Comparison of ENCODE assay signal across 8 cellular contexts in the genomic region with DNA sequence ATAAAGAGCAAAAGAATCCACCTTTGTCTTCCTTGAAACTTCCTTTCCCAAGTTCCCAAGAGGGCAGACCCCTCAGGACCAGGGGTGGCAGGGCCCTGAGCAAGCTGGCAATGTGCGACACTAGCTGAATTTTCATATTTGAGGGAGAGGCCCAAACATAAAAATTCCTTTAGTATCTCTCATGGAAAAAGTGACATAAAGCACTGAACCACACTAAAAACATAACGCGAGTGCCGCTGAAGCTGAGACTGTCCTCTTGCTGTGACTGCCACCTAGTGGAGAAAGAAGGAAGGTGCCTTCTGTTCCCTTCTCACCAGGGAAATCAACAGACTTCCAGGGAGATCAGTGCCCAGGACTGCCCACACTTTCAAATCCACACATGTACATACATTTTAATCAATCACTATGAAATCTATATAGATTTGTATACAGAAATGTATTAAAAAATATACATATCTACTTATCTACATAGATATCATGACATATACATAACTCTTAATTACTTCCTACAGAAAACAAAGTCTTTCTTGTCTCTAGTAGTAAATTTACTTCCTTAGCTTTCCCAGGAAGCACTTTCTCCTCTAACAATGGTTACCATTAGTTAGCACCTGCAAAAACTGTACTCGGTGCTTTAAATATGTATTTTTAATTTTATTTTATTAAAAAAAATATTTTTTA. TPM values are rescaled to one million over a fixed set of nuclear protein-coding genes. Genes with fewer than 3 reads are reported as not detected.
DNase-seq lines count a peak whose midpoint lies in the region; ATAC-seq and TF ChIP-seq lines count a peak whose summit lies in the region.

No MANE protein-coding gene starts in this region.

- no peak overlapping the region for H3K4me3 ChIP-seq in AG09309 (ENCODE audit: control insufficient read depth, low read depth, low read length)
- H3K4me3 ChIP-seq in heart left ventricle, result peak overlapping the region in 4 of 12 donors; percentile 39 to 48 (median 40)
- H3K4me3 ChIP-seq in upper lobe of left lung, result no peak overlapping the region

- H3K27ac Mint-ChIP-seq in T-cell (peak overlapping the region in 1 of 2 donors; percentile 36), progenitor cell of endocrine pancreas (peak overlapping the region; percentile 84)

- no peak overlapping the region for H3K4me3 Mint-ChIP-seq in T-cell
- no peak overlapping the region for H3K4me3 Mint-ChIP-seq in progenitor cell of endocrine pancreas (ENCODE audit: low read depth)

- TF ChIP-seq EP300 in upper lobe of left lung (IDR thresholded peaks at IDR 0.05), result no peak

- TF ChIP-seq POLR2A in heart left ventricle (IDR thresholded peaks at IDR 0.05) (no peak), upper lobe of left lung (IDR thresholded peaks at IDR 0.05) (no peak)

- WGBS in adipose tissue, 3 donors, result 6 to 8% (median 7%) methylated on average over 5 of the region's 5 CpGs
- WGBS in heart left ventricle, 4 donors, result 4 to 5% (median 4%) methylated on average over 5 of the region's 5 CpGs
- 9 to 10% methylated on average over 5 of the region's 5 CpGs for WGBS in upper lobe of left lung, 2 donors

- intact Hi-C loops in heart left ventricle (cut with DNase I), result loop anchor here (1.0 to 10.0 kb wide), 19 partner anchors 49 to 291 kb away; a partner anchor contains a TSS

- DNase-seq in AG09309 (ENCODE audit: low read depth) (peak; percentile 88), GM19240 (ENCODE audit: insufficient read length, low spot score) (peak; percentile 82), NCI-H1417 treated with DMSO at 0.1 percent for 48 hours (lab: John Stamatoyannopoulos, UW) (peak; percentile 61), T-cell (peak; percentile 22 to 70 (median 52)), heart left ventricle (peak in 4 of 5 donors; percentile 78 to 82 (median 81)), progenitor cell of endocrine pancreas (ENCODE audit: low spot score, unreplicated experiment) (peak; percentile 56), upper lobe of left lung (peak in 1 of 2 donors; percentile 84)

- peak; percentile 86 to 92 (median 89) for ATAC-seq in T-cell (replicated peaks in 1 of 4)
- ATAC-seq in heart left ventricle, result peak; percentile 69 to 79 (median 72)
- ATAC-seq in upper lobe of left lung (ENCODE audit: low FRiP score in 2 of 2), result peak; percentile 86 to 88

- H3K27me3 Mint-ChIP-seq in T-cell, result no peaks in the 10 kb centered on the region
- no peaks in the 10 kb centered on the region for H3K27me3 Mint-ChIP-seq in progenitor cell of endocrine pancreas

- H3K27me3 ChIP-seq in heart left ventricle (no peaks in the 10 kb centered on the region), upper lobe of left lung (no peaks in the 10 kb centered on the region)

- H3K27ac ChIP-seq in adipose tissue (ENCODE audit: low read depth, low read length) (peak overlapping the region; percentile 70), heart left ventricle (peak overlapping the region; percentile 65 to 96 (median 88)), upper lobe of left lung (peak overlapping the region; percentile 68 to 78 (median 72))

- POLR2A ChIA-PET in T-cell (lab: Charles Lee), result interaction anchor here (0.5 to 1.2 kb wide), 4 partner anchors 133 to 1714 kb away, joined by 3 to 5 read pairs (median 4); no protein-coding TSS in a partner anchor

- peak; percentile 90 for TF ChIP-seq CTCF in AG09309 (IDR thresholded peaks at IDR 0.05; ENCODE audit: control insufficient read depth, insufficient read depth, low read depth, low read length, missing control alignments)
- TF ChIP-seq CTCF in heart left ventricle (IDR thresholded peaks at IDR 0.05), result peak; percentile 87 to 99 (median 97)
- peak; percentile 97 for TF ChIP-seq CTCF in progenitor cell of endocrine pancreas (IDR thresholded peaks at IDR 0.05; ENCODE audit: unreplicated experiment)
- peak; percentile 88 to 93 (median 91) for TF ChIP-seq CTCF in upper lobe of left lung (IDR thresholded peaks at IDR 0.05)

- H3K36me3 Mint-ChIP-seq in T-cell (peaks cover 40% of the 10 kb centered on the region), progenitor cell of endocrine pancreas (ENCODE audit: insufficient read depth) (peaks cover 15% of the 10 kb centered on the region)

- H3K36me3 ChIP-seq in heart left ventricle, result peaks cover 3 to 90% (median 70%) of the 10 kb centered on the region in 9 donors
- H3K36me3 ChIP-seq in upper lobe of left lung, result peaks cover 17 to 91% (median 55%) of the 10 kb centered on the region in 4 donors

- H3K4me1 ChIP-seq in heart left ventricle, result peaks cover 10 to 88% (median 59%) of the 10 kb centered on the region in 12 donors
- peaks cover 9 to 29% (median 22%) of the 10 kb centered on the region in 4 donors for H3K4me1 ChIP-seq in upper lobe of left lung

- H3K9me3 ChIP-seq in heart left ventricle, result no peaks in the 10 kb centered on the region
- no peaks in the 10 kb centered on the region for H3K9me3 ChIP-seq in upper lobe of left lung

- CTCF ChIA-PET in T-cell (lab: Charles Lee), result interaction anchor here (0.6 to 6.2 kb wide), 30 partner anchors 8 to 274 kb away, joined by 3 to 99 read pairs (median 4); a partner anchor contains a TSS

- no peaks in the 10 kb centered on the region for H3K9me3 Mint-ChIP-seq in T-cell
- no peaks in the 10 kb centered on the region for H3K9me3 Mint-ChIP-seq in progenitor cell of endocrine pancreas (ENCODE audit: low read depth)

- H3K4me1 Mint-ChIP-seq in T-cell (peaks cover 4% of the 10 kb centered on the region in 3 donors), progenitor cell of endocrine pancreas (ENCODE audit: low read depth) (peaks cover 5% of the 10 kb centered on the region)

RNA-seq across cellular contexts. Expression of a gene that starts 53.8 kb away (rescaled TPM):
- 10 to 100 TPM; 21.8 to 40.1 (median 35.0) TPM for total RNA-seq in T-cell
- polyA plus RNA-seq in adipose tissue, result 10 to 100 TPM in 1 of 3 donors, 1 to 10 TPM in 2; 2.8 to 11.2 (median 9.4) TPM
- total RNA-seq in heart left ventricle, result 10 to 100 TPM; 20.2 to 45.8 (median 34.3) TPM
- 10 to 100 TPM in 1 of 2 donors, 1 to 10 TPM in 1; 7.8 to 15.2 TPM for polyA plus RNA-seq in heart left ventricle
- total RNA-seq in progenitor cell of endocrine pancreas, result 37.2 and 38.8 TPM in 2 replicates
- total RNA-seq in upper lobe of left lung, result 10 to 100 TPM; 23.9 to 66.0 (median 43.8) TPM
